In the genomic region with DNA sequence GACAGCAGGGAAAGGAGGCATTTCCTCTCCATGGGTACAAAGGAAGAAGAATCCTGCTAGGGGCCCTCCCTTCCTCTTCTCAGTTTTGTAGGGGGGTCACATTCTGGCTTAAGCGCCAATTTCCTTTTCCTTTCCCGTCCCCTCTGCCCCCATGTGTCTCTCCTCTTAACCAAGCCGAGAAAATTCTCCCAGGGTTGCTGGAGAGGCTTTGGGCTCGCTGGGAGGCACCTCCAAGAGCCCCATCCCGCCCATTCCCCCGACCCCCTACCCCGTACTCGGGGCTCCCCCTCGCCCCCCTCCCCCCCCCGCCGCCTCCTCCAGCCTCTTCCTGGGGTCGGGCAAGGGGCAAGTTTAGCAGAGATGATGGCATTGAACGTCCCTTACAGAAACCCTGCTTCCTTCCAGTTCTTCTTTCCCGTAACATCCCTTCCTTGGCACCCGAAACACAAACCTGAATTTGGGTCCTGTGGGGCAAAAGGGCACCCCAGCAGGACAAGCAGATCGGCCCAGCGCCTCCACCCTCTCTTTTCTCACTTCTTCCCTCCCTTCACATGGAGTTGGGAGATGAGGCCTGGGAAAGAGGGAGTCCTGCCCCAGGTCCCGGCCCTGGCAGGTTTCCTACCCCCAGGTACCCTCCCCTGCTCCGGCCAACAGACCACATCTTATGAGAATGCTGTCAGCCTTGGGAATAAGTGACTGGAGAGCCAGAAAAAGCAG, we compare ENCODE assay signal across 11 cellular contexts. TPM values are rescaled to one million over a fixed set of nuclear protein-coding genes. Genes with fewer than 3 reads are reported as not detected.
DNase-seq lines count a peak whose midpoint lies in the region; ATAC-seq and TF ChIP-seq lines count a peak whose summit lies in the region.
"Had no signal": no experiment of that assay in that cellular context is flagged by ENCODE, and none has a peak within 500 bp of the region (broad histone marks: within the 10 kb centered on the region; RNA-seq: fewer than 3 reads in every experiment).

No MANE protein-coding gene starts in this region.

- peaks cover 9% of the 10 kb centered on the region for H3K79me2 ChIP-seq in mammary epithelial cell (ENCODE audit: insufficient read depth, low read length)

- ATAC-seq in HG02623 (IDR thresholded peaks at IDR 0.05; ENCODE audit: unreplicated experiment): no peak

- WGBS in mammary epithelial cell (ENCODE audit: low coverage, missing lambda C conversion rate): 73% methylated on average over 10 of the region's 19 CpGs

- H3K4me1 ChIP-seq in mammary epithelial cell (ENCODE audit: insufficient read depth, low read length) (peaks cover 16% of the 10 kb centered on the region), muscle layer of colon (ENCODE audit: insufficient read depth, low read length) (peaks cover 51% of the 10 kb centered on the region)

- TF ChIP-seq CTCF in 22Rv1 (IDR thresholded peaks at IDR 0.05): no peak
- TF ChIP-seq CTCF in HL-60 (IDR thresholded peaks at IDR 0.05; ENCODE audit: insufficient read depth, low read length): no peak
- TF ChIP-seq CTCF in mammary epithelial cell (conservative IDR thresholded peaks at IDR 0.05 in 1 of 2, IDR thresholded peaks at IDR 0.05 in 1 of 2; ENCODE audit: extremely low read depth in 1 of 2, insufficient read depth in 1 of 2, low read depth in 1 of 2, low read length in 2 of 2): no peak
- no peak for TF ChIP-seq CTCF in GM13977 (IDR thresholded peaks at IDR 0.05; ENCODE audit: extremely low read depth, insufficient read depth, missing control alignments)

- intact Hi-C loops in mammary epithelial cell (cut with micrococcal nuclease): loop anchor here (1.0 to 5.0 kb wide), 2 partner anchors 99 to 143 kb away; no protein-coding TSS in a partner anchor

- BruUV-seq in mammary epithelial cell (replicated peaks; lab: Mats Ljungman, UMichigan): no TSS peak

- H3K4me2 ChIP-seq in mammary epithelial cell (ENCODE audit: insufficient read depth, low read depth, low read length): no peak overlapping the region

- no peaks in the 10 kb centered on the region for H3K27me3 ChIP-seq in HL-60 (ENCODE audit: insufficient read depth, poor library complexity, severe bottlenecking)
- no peaks in the 10 kb centered on the region for H3K27me3 ChIP-seq in mammary epithelial cell (ENCODE audit: insufficient read depth, low read length)
- no peaks in the 10 kb centered on the region for H3K27me3 ChIP-seq in muscle layer of colon (ENCODE audit: control insufficient read depth in 1 of 2, insufficient read depth in 2 of 2, low read length in 2 of 2)

- H3K9ac ChIP-seq in mammary epithelial cell (ENCODE audit: insufficient read depth, low read length): peak overlapping the region; percentile 7
- peak overlapping the region; percentile 53 for H3K9ac ChIP-seq in muscle layer of colon (ENCODE audit: low read length)

- dilution Hi-C loops in mammary epithelial cell (cut with HindIII; ENCODE audit: low sequenced_read_pairs): loop anchor here (5.0 kb wide), 1 partner anchor 138 kb away; no protein-coding TSS in a partner anchor

- no peak for DNase-seq in HL-60 (ENCODE audit: low read depth in 1 of 2, low spot score in 1 of 2)
- no peak for DNase-seq in mammary epithelial cell
- no peak for DNase-seq in activated gamma-delta T cell treated with Interleukin-2 at 50 U/mL for 16 hours
- DNase-seq in NOMO-1 (lab: John Stamatoyannopoulos, UW; ENCODE audit: unreplicated experiment in 2 of 2): no peak
- DNase-seq in GM13977 (ENCODE audit: low spot score): no peak
- DNase-seq: DND-41, SHP77 treated with DMSO at 0.1 percent for 48 hours had no signal

- H3K27ac ChIP-seq in 22Rv1 (peak overlapping the region; percentile 79), HL-60 (replicated peaks) (peak overlapping the region; percentile 36), mammary epithelial cell (ENCODE audit: insufficient read depth, low read depth, low read length) (peak overlapping the region; percentile 5), muscle layer of colon (ENCODE audit: low read depth, low read length) (peak overlapping the region; percentile 79)

- CTCF ChIA-PET in mammary epithelial cell (lab: Charles Lee; ENCODE audit: low non-redundant PET): no interaction called here

- no peak overlapping the region for H3K4me3 ChIP-seq in HL-60 (replicated peaks; ENCODE audit: insufficient read depth, low read length)
- H3K4me3 ChIP-seq in mammary epithelial cell (replicated peaks in 1 of 3; ENCODE audit: insufficient read depth in 1 of 3, low read depth in 2 of 3, low read length in 3 of 3): no peak overlapping the region
- H3K4me3 ChIP-seq in muscle layer of colon (ENCODE audit: low read depth in 1 of 2, low read length in 2 of 2): peak overlapping the region in 1 of 2 donors; percentile 49

- no peaks in the 10 kb centered on the region for H4K20me1 ChIP-seq in mammary epithelial cell (ENCODE audit: insufficient read depth, low read length)

- H3K9me3 ChIP-seq in mammary epithelial cell (replicated peaks; ENCODE audit: insufficient read depth, low read length) (no peaks in the 10 kb centered on the region), muscle layer of colon (ENCODE audit: low read length) (no peaks in the 10 kb centered on the region)

- H3K36me3 ChIP-seq in mammary epithelial cell (ENCODE audit: insufficient read depth, low read length): peaks cover 16% of the 10 kb centered on the region
- H3K36me3 ChIP-seq in muscle layer of colon (ENCODE audit: insufficient read depth, low read length): peaks cover 7% of the 10 kb centered on the region

- in situ Hi-C loops in mammary epithelial cell (cut with MboI; ENCODE audit: low sequenced_read_pairs in 2 of 2): no loop called here
- in situ Hi-C loops in GM13977 (cut with MboI; ENCODE audit: low pct_unique_long_range_greater_than_20kb, low sequenced_read_pairs, unreplicated experiment): no loop called here

- H2AFZ ChIP-seq in mammary epithelial cell (ENCODE audit: low read depth, low read length): no peak overlapping the region

RNA-seq across cellular contexts. Expression of gene PLEKHG6, which starts 13.7 kb away (rescaled TPM):
- 1 to 10 TPM; 2.2 to 3.3 TPM for total RNA-seq in mammary epithelial cell
- polyA plus RNA-seq in mammary epithelial cell: 2.1 TPM
- polyA minus RNA-seq in mammary epithelial cell: not detected
- polyA plus RNA-seq: neural cell had no signal

RNA-seq across cellular contexts. Expression of gene TNFRSF1A, which starts 17.7 kb away (rescaled TPM):
- 100 to 1,000 TPM; 107 to 195 TPM for total RNA-seq in mammary epithelial cell
- 87.6 TPM for polyA plus RNA-seq in mammary epithelial cell
- 191 TPM for polyA minus RNA-seq in mammary epithelial cell

RNA-seq across cellular contexts. Expression of gene SCNN1A, which starts 51.2 kb away (rescaled TPM):
- 100 to 1,000 TPM; 171 to 202 TPM for total RNA-seq in mammary epithelial cell
- 174 TPM for polyA plus RNA-seq in mammary epithelial cell
- 383 TPM for polyA minus RNA-seq in mammary epithelial cell
- polyA plus RNA-seq: neural cell had no signal

RNA-seq across cellular contexts. Expression of gene LTBR, which starts 59.8 kb away (rescaled TPM):
- total RNA-seq in mammary epithelial cell: 100 to 1,000 TPM; 134 to 149 TPM
- 119 TPM for polyA plus RNA-seq in mammary epithelial cell
- 89.5 TPM for polyA minus RNA-seq in mammary epithelial cell
- polyA plus RNA-seq: neural cell had no signal

Comparison
In these comparisons a context has a peak if more than half of its experiments do, and no peak if none do; other contexts are left out.
1. H3K27ac ChIP-seq: peak in every context shown above with its lines; median percentile 79 in 22Rv1; 79 in muscle layer of colon; 36 in HL-60; 5 in mammary epithelial cell.